ENCODE assay signal across 13 cellular contexts in genomic region chr2:190693533-190694226, GRCh38. TPM values are rescaled to one million over a fixed set of nuclear protein-coding genes. Genes with fewer than 3 reads are reported as not detected.
A peak's percentile ranks its signal among the peaks of the same experiment; 100 is the strongest.
DNase-seq lines count a peak whose midpoint lies in the region; ATAC-seq, FAIRE-seq and TF ChIP-seq lines count a peak whose summit lies in the region.
"Had no signal": no experiment of that assay in that cellular context is flagged by ENCODE, and none has a peak within 500 bp of the region (broad histone marks: within the 10 kb centered on the region; RNA-seq: fewer than 3 reads in every experiment).

No MANE protein-coding gene starts in this region.

- no peak for DNase-seq in GM12892 (ENCODE audit: insufficient read length)
- DNase-seq in AG08395 (ENCODE audit: low spot score), result no peak
- no peak for DNase-seq in putamen (ENCODE audit: low spot score)
- DNase-seq: adrenal gland, C1 segment of cervical spinal cord, EL had no signal

- TF ChIP-seq POLR2A in GM12892 (IDR thresholded peaks at IDR 0.05; ENCODE audit: low read depth, low read length), result no peak

- FAIRE-seq in GM12892 (lab: Jason Lieb, UNC), result peak; percentile 89

- ATAC-seq in GM18870 (IDR thresholded peaks at IDR 0.05; ENCODE audit: unreplicated experiment), result peak; percentile 67
- peak; percentile 72 for ATAC-seq in HG02623 (IDR thresholded peaks at IDR 0.05; ENCODE audit: unreplicated experiment)
- peak; percentile 60 for ATAC-seq in HG03460 (IDR thresholded peaks at IDR 0.05; ENCODE audit: unreplicated experiment)
- no peak for ATAC-seq in GM21526 (IDR thresholded peaks at IDR 0.05; ENCODE audit: low FRiP score, unreplicated experiment)
- ATAC-seq: esophagus mucosa, HCT116, SK-N-SH treated with all-trans-retinoic acid at 6 μM for 48 hours had no signal

RNA-seq across cellular contexts. Expression of gene NAB1, which starts 44.8 kb away (rescaled TPM):
- polyA plus RNA-seq in GM12892 (2012; ENCODE audit: missing spikeins), result 24.8 TPM
